ENCODE assay signal across 13 cellular contexts in genomic region chr5:127612441-127613141, GRCh38. TPM values are rescaled to one million over a fixed set of nuclear protein-coding genes. Genes with fewer than 3 reads are reported as not detected.
"Had no signal": no experiment of that assay in that cellular context is flagged by ENCODE, and none has a peak within 500 bp of the region (broad histone marks: within the 10 kb centered on the region; RNA-seq: fewer than 3 reads in every experiment).

No MANE protein-coding gene starts in this region.

- H3K27ac Mint-ChIP-seq: activated naive CD4-positive, alpha-beta T cell treated with anti-CD3 and anti-CD28 coated beads for 36 hours; activated T-helper 2 cell treated with anti-CD3 and anti-CD28 coated beads, Interferon-gamma antibody, Interleukin-2, Interleukin-4, amounts not matched to agents 10 μg/mL and 5 μg/mL and 100 μg/mL, durations not matched to agents 14 hours and 24 hours and 36 hours; naive thymus-derived CD8-positive, alpha-beta T cell; stimulated activated memory B cell treated with anti-CD40 and anti-IgM and Interleukin-4, amounts not matched to agents 10 μg/mL and 1 μg/mL and 100 μg/mL, for 72 hours had no signal

- H3K27ac ChIP-seq: foreskin keratinocyte, neutrophil, parathyroid adenoma, thyroid gland had no signal

- DNase-seq: activated CD4-positive, alpha-beta T cell treated with anti-CD3 and anti-CD28 coated beads, Interleukin-2, amount 50 U/mL, for 48 hours; activated CD4-positive, CD25-positive, alpha-beta regulatory T cell treated with anti-CD3 and anti-CD28 coated beads, Interleukin-2, amount 50 U/mL, for 72 hours; activated naive CD4-positive, alpha-beta T cell treated with anti-CD3 and anti-CD28 coated beads for 36 hours; naive thymus-derived CD8-positive, alpha-beta T cell; thyroid gland had no signal

- H3K4me3 Mint-ChIP-seq: activated naive CD4-positive, alpha-beta T cell treated with anti-CD3 and anti-CD28 coated beads for 36 hours; naive thymus-derived CD8-positive, alpha-beta T cell; stimulated activated memory B cell treated with anti-CD40 and anti-IgM and Interleukin-4, amounts not matched to agents 10 μg/mL and 1 μg/mL and 100 μg/mL, for 72 hours had no signal

- H3K4me1 Mint-ChIP-seq: naive thymus-derived CD8-positive, alpha-beta T cell; stimulated activated memory B cell treated with anti-CD40 and anti-IgM and Interleukin-4, amounts not matched to agents 10 μg/mL and 1 μg/mL and 100 μg/mL, for 72 hours had no signal

- H3K27me3 Mint-ChIP-seq: stimulated activated memory B cell treated with anti-CD40 and anti-IgM and Interleukin-4, amounts not matched to agents 10 μg/mL and 1 μg/mL and 100 μg/mL, for 72 hours had no signal

- H3K27me3 ChIP-seq: foreskin keratinocyte, neutrophil, thyroid gland had no signal

- H3K36me3 Mint-ChIP-seq: naive thymus-derived CD8-positive, alpha-beta T cell; stimulated activated memory B cell treated with anti-CD40 and anti-IgM and Interleukin-4, amounts not matched to agents 10 μg/mL and 1 μg/mL and 100 μg/mL, for 72 hours had no signal

- ATAC-seq: foreskin keratinocyte; naive thymus-derived CD8-positive, alpha-beta T cell; stimulated activated memory B cell treated with anti-CD40 and anti-IgM and Interleukin-4, amounts not matched to agents 10 μg/mL and 1 μg/mL and 100 μg/mL, for 72 hours had no signal

- H3K4me3 ChIP-seq: lung, thyroid gland had no signal

- H3K9me3 Mint-ChIP-seq: activated naive CD4-positive, alpha-beta T cell treated with anti-CD3 and anti-CD28 coated beads for 36 hours; activated T-helper 2 cell treated with anti-CD3 and anti-CD28 coated beads, Interferon-gamma antibody, Interleukin-2, Interleukin-4, amounts not matched to agents 10 μg/mL and 5 μg/mL and 100 μg/mL, durations not matched to agents 14 hours and 24 hours and 36 hours; stimulated activated memory B cell treated with anti-CD40 and anti-IgM and Interleukin-4, amounts not matched to agents 10 μg/mL and 1 μg/mL and 100 μg/mL, for 72 hours had no signal

RNA-seq across cellular contexts. Expression of gene CTXN3, which starts 36.3 kb away (rescaled TPM):
- total RNA-seq: activated naive CD4-positive, alpha-beta T cell treated with anti-CD3 and anti-CD28 coated beads for 36 hours; activated T-helper 2 cell treated with anti-CD3 and anti-CD28 coated beads, Interferon-gamma antibody, Interleukin-2, Interleukin-4, amounts not matched to agents 10 μg/mL and 5 μg/mL and 100 μg/mL, durations not matched to agents 14 hours and 24 hours and 36 hours; astrocyte; foreskin keratinocyte; lung; naive thymus-derived CD8-positive, alpha-beta T cell; T-helper 1 cell treated with Interleukin-12 subunit alpha and Interleukin-12 subunit beta and Interleukin-4 antibody, amounts not matched to agents 30 ng/mL and 1 ng/mL, for 36 hours; thyroid gland had no signal
